ENCODE assay signal across 1 cellular context in the genomic region with DNA sequence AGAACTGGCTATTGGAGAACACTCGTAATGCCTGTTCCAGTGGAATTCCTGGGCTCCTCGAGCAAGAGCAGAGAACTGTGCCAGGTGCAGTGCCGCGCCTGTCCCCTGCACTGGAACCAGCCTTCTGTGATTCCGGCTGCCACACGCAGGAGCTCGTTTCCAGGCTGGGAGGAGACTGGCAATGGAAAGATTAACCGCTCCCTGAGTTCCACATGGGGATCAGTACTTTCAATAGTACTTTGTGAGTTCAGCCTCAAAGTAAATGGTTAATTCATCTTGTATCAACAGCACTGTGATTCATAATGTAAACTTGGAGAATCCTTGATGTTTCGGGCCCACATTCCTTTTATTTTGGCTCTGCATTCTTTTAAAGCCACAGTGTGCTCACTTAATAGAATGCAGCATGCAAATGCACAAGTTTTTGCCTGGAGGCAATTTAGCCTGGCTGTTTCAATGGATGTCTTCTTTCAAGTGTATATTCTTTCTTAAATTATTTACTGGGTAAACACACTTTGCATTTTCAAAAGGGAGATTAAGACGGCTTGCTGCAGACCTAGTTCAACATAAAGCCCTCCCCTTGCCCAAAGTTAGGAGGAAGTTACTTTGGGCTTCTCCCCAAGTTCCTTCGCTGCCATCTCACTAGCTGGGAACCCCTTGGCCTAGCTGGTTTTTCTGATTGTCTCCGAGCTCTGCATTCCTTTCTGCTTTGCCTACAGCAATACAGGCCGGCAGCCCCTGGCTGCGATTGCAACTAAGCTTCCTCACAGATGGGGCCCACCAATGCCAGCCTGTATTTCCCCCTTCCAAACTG.
TF ChIP-seq lines count a peak whose summit lies in the region.

No MANE protein-coding gene starts in this region.

TF ChIP-seq in HepG2, 621 proteins besides CTCF, POLR2A, EP300 and RAD21 (continued from another document and continues in another):
- TF ChIP-seq, protein P1, sequence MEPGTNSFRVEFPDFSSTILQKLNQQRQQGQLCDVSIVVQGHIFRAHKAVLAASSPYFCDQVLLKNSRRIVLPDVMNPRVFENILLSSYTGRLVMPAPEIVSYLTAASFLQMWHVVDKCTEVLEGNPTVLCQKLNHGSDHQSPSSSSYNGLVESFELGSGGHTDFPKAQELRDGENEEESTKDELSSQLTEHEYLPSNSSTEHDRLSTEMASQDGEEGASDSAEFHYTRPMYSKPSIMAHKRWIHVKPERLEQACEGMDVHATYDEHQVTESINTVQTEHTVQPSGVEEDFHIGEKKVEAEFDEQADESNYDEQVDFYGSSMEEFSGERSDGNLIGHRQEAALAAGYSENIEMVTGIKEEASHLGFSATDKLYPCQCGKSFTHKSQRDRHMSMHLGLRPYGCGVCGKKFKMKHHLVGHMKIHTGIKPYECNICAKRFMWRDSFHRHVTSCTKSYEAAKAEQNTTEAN (CRISPR knock-in tag; conservative IDR thresholded peaks at IDR 0.05): peak; percentile 73; the same call in 1 of the 2 replicates
- peak; percentile 76 for TF ChIP-seq PPARG (CRISPR knock-in tag; conservative IDR thresholded peaks at IDR 0.05)
- peak; percentile 47; the same call in 1 of the 2 replicates for TF ChIP-seq NR2F6 (IDR thresholded peaks at IDR 0.05)
- TF ChIP-seq NR2F6 (CRISPR knock-in tag; IDR thresholded peaks at IDR 0.05): peak; percentile 79
- TF ChIP-seq, protein P2, sequence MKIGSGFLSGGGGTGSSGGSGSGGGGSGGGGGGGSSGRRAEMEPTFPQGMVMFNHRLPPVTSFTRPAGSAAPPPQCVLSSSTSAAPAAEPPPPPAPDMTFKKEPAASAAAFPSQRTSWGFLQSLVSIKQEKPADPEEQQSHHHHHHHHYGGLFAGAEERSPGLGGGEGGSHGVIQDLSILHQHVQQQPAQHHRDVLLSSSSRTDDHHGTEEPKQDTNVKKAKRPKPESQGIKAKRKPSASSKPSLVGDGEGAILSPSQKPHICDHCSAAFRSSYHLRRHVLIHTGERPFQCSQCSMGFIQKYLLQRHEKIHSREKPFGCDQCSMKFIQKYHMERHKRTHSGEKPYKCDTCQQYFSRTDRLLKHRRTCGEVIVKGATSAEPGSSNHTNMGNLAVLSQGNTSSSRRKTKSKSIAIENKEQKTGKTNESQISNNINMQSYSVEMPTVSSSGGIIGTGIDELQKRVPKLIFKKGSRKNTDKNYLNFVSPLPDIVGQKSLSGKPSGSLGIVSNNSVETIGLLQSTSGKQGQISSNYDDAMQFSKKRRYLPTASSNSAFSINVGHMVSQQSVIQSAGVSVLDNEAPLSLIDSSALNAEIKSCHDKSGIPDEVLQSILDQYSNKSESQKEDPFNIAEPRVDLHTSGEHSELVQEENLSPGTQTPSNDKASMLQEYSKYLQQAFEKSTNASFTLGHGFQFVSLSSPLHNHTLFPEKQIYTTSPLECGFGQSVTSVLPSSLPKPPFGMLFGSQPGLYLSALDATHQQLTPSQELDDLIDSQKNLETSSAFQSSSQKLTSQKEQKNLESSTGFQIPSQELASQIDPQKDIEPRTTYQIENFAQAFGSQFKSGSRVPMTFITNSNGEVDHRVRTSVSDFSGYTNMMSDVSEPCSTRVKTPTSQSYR (CRISPR knock-in tag; IDR thresholded peaks at IDR 0.05; ENCODE audit: borderline replicate concordance): peak; percentile 43; the same call in 1 of the 2 replicates
- no peak for TF ChIP-seq MTF2 (CRISPR knock-in tag; IDR thresholded peaks at IDR 0.05; ENCODE audit: borderline replicate concordance)
- TF ChIP-seq PITX1 (CRISPR knock-in tag; IDR thresholded peaks at IDR 0.05): peak; percentile 73
- TF ChIP-seq, protein P3, sequence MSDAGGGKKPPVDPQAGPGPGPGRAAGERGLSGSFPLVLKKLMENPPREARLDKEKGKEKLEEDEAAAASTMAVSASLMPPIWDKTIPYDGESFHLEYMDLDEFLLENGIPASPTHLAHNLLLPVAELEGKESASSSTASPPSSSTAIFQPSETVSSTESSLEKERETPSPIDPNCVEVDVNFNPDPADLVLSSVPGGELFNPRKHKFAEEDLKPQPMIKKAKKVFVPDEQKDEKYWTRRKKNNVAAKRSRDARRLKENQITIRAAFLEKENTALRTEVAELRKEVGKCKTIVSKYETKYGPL (CRISPR knock-in tag; IDR thresholded peaks at IDR 0.05): no peak
- 0 out of 2 replicates have a peak, but pooled peaks have one; percentile 27 for TF ChIP-seq MBD4 (IDR thresholded peaks at IDR 0.05; ENCODE audit: borderline replicate concordance, low read length)
- 0 out of 2 replicates have a peak, but pooled peaks have one; percentile 53 for TF ChIP-seq HOXD1 (CRISPR knock-in tag; IDR thresholded peaks at IDR 0.05)
- TF ChIP-seq, protein P4, sequence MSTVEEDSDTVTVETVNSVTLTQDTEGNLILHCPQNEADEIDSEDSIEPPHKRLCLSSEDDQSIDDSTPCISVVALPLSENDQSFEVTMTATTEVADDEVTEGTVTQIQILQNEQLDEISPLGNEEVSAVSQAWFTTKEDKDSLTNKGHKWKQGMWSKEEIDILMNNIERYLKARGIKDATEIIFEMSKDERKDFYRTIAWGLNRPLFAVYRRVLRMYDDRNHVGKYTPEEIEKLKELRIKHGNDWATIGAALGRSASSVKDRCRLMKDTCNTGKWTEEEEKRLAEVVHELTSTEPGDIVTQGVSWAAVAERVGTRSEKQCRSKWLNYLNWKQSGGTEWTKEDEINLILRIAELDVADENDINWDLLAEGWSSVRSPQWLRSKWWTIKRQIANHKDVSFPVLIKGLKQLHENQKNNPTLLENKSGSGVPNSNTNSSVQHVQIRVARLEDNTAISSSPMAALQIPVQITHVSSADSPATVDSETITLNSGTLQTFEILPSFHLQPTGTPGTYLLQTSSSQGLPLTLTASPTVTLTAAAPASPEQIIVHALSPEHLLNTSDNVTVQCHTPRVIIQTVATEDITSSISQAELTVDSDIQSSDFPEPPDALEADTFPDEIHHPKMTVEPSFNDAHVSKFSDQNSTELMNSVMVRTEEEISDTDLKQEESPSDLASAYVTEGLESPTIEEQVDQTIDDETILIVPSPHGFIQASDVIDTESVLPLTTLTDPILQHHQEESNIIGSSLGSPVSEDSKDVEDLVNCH (CRISPR knock-in tag; IDR thresholded peaks at IDR 0.05): no peak
- peak; percentile 77 for TF ChIP-seq ERF (CRISPR knock-in tag; IDR thresholded peaks at IDR 0.05)
- TF ChIP-seq, protein P5, sequence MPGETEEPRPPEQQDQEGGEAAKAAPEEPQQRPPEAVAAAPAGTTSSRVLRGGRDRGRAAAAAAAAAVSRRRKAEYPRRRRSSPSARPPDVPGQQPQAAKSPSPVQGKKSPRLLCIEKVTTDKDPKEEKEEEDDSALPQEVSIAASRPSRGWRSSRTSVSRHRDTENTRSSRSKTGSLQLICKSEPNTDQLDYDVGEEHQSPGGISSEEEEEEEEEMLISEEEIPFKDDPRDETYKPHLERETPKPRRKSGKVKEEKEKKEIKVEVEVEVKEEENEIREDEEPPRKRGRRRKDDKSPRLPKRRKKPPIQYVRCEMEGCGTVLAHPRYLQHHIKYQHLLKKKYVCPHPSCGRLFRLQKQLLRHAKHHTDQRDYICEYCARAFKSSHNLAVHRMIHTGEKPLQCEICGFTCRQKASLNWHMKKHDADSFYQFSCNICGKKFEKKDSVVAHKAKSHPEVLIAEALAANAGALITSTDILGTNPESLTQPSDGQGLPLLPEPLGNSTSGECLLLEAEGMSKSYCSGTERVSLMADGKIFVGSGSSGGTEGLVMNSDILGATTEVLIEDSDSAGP (CRISPR knock-in tag; IDR thresholded peaks at IDR 0.05; ENCODE audit: borderline replicate concordance): peak; percentile 92
- TF ChIP-seq, protein P6, sequence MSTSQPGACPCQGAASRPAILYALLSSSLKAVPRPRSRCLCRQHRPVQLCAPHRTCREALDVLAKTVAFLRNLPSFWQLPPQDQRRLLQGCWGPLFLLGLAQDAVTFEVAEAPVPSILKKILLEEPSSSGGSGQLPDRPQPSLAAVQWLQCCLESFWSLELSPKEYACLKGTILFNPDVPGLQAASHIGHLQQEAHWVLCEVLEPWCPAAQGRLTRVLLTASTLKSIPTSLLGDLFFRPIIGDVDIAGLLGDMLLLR (CRISPR knock-in tag; IDR thresholded peaks at IDR 0.05): no peak
- TF ChIP-seq, protein P7, sequence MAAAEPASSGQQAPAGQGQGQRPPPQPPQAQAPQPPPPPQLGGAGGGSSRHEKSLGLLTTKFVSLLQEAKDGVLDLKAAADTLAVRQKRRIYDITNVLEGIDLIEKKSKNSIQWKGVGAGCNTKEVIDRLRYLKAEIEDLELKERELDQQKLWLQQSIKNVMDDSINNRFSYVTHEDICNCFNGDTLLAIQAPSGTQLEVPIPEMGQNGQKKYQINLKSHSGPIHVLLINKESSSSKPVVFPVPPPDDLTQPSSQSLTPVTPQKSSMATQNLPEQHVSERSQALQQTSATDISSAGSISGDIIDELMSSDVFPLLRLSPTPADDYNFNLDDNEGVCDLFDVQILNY (CRISPR knock-in tag; conservative IDR thresholded peaks at IDR 0.05): no peak
- TF ChIP-seq SKI (IDR thresholded peaks at IDR 0.05; ENCODE audit: partially characterized antibody): peak; percentile 64
- TF ChIP-seq MED8 (CRISPR knock-in tag; IDR thresholded peaks at IDR 0.05; ENCODE audit: insufficient replicate concordance): no peak
- TF ChIP-seq, protein P8, sequence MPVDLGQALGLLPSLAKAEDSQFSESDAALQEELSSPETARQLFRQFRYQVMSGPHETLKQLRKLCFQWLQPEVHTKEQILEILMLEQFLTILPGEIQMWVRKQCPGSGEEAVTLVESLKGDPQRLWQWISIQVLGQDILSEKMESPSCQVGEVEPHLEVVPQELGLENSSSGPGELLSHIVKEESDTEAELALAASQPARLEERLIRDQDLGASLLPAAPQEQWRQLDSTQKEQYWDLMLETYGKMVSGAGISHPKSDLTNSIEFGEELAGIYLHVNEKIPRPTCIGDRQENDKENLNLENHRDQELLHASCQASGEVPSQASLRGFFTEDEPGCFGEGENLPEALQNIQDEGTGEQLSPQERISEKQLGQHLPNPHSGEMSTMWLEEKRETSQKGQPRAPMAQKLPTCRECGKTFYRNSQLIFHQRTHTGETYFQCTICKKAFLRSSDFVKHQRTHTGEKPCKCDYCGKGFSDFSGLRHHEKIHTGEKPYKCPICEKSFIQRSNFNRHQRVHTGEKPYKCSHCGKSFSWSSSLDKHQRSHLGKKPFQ (CRISPR knock-in tag; IDR thresholded peaks at IDR 0.05; ENCODE audit: insufficient replicate concordance): no peak
- TF ChIP-seq GFI1 (CRISPR knock-in tag; IDR thresholded peaks at IDR 0.05; ENCODE audit: borderline replicate concordance): peak; percentile 100
- 0 out of 2 replicates have a peak, but pooled peaks have one; percentile 42 for TF ChIP-seq KAT7 (CRISPR knock-in tag; IDR thresholded peaks at IDR 0.05; ENCODE audit: borderline replicate concordance)
- TF ChIP-seq, protein P9, sequence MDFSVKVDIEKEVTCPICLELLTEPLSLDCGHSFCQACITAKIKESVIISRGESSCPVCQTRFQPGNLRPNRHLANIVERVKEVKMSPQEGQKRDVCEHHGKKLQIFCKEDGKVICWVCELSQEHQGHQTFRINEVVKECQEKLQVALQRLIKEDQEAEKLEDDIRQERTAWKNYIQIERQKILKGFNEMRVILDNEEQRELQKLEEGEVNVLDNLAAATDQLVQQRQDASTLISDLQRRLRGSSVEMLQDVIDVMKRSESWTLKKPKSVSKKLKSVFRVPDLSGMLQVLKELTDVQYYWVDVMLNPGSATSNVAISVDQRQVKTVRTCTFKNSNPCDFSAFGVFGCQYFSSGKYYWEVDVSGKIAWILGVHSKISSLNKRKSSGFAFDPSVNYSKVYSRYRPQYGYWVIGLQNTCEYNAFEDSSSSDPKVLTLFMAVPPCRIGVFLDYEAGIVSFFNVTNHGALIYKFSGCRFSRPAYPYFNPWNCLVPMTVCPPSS (IDR thresholded peaks at IDR 0.05): no peak
- TF ChIP-seq CBX5 (CRISPR knock-in tag; IDR thresholded peaks at IDR 0.05; ENCODE audit: borderline replicate concordance): peak; percentile 49; the same call in 1 of the 2 replicates
- TF ChIP-seq, protein P10, sequence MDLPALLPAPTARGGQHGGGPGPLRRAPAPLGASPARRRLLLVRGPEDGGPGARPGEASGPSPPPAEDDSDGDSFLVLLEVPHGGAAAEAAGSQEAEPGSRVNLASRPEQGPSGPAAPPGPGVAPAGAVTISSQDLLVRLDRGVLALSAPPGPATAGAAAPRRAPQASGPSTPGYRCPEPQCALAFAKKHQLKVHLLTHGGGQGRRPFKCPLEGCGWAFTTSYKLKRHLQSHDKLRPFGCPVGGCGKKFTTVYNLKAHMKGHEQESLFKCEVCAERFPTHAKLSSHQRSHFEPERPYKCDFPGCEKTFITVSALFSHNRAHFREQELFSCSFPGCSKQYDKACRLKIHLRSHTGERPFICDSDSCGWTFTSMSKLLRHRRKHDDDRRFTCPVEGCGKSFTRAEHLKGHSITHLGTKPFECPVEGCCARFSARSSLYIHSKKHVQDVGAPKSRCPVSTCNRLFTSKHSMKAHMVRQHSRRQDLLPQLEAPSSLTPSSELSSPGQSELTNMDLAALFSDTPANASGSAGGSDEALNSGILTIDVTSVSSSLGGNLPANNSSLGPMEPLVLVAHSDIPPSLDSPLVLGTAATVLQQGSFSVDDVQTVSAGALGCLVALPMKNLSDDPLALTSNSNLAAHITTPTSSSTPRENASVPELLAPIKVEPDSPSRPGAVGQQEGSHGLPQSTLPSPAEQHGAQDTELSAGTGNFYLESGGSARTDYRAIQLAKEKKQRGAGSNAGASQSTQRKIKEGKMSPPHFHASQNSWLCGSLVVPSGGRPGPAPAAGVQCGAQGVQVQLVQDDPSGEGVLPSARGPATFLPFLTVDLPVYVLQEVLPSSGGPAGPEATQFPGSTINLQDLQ (CRISPR knock-in tag; IDR thresholded peaks at IDR 0.05): no peak
- TF ChIP-seq HOXA5 (CRISPR knock-in tag; IDR thresholded peaks at IDR 0.05): no peak
- peak; percentile 75 for TF ChIP-seq ELF3 (CRISPR knock-in tag; IDR thresholded peaks at IDR 0.05)
